ENCODE assay signal across 2 cellular contexts in the genomic region with DNA sequence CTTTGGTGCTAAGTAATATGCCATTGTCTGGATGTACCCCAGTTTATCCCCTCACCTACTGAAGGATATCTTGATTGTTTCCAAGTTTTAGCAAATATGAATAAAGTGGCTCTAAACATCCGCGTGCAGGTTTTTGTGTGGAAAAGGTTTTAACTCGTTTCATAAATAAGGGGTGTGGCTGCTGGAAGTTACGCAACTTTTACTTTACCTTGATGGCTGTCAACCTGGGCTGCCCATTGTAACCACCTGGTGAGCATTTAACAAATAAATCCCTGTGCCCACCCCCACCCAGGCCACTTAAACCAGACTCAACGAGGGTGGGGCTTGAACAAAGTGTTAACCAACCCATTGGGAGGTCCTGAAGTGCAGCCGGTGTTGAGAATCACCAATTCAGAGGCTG.
TF ChIP-seq lines count a peak whose summit lies in the region.

No MANE protein-coding gene starts in this region.

TF ChIP-seq in HepG2, 621 proteins besides CTCF, POLR2A, EP300 and RAD21 (continued from another document):
- TF ChIP-seq, protein P1, sequence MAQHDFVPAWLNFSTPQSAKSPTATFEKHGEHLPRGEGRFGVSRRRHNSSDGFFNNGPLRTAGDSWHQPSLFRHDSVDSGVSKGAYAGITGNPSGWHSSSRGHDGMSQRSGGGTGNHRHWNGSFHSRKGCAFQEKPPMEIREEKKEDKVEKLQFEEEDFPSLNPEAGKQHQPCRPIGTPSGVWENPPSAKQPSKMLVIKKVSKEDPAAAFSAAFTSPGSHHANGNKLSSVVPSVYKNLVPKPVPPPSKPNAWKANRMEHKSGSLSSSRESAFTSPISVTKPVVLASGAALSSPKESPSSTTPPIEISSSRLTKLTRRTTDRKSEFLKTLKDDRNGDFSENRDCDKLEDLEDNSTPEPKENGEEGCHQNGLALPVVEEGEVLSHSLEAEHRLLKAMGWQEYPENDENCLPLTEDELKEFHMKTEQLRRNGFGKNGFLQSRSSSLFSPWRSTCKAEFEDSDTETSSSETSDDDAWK (CRISPR knock-in tag; IDR thresholded peaks at IDR 0.05) = no peak

TF ChIP-seq in K562, 482 proteins besides CTCF, POLR2A, EP300 and RAD21 (continued from another document):
- TF ChIP-seq, protein P2, sequence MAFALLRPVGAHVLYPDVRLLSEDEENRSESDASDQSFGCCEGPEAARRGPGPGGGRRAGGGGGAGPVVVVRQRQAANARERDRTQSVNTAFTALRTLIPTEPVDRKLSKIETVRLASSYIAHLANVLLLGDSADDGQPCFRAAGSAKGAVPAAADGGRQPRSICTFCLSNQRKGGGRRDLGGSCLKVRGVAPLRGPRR (CRISPR knock-in tag; IDR thresholded peaks at IDR 0.05) = no peak
- TF ChIP-seq CEBPG (CRISPR knock-in tag; IDR thresholded peaks at IDR 0.05) (no peak), CEBPG (tag; conservative IDR thresholded peaks at IDR 0.05 in 1 of 2, IDR thresholded peaks at IDR 0.05 in 1 of 2) (peak; percentile 17 to 44; a peak in 1 of 4 replicates)
TF ChIP-seq in K562: peak in this region for 2.
